19 cellular contexts compared by ENCODE assay signal in genomic region chr4:17058506-17058905, GRCh38.
DNase-seq lines count a peak whose midpoint lies in the region; ATAC-seq, FAIRE-seq and TF ChIP-seq lines count a peak whose summit lies in the region.
"Had no signal": no experiment of that assay in that cellular context is flagged by ENCODE, and none has a peak within 500 bp of the region (broad histone marks: within the 10 kb centered on the region; RNA-seq: fewer than 3 reads in every experiment).

No MANE protein-coding gene starts in this region.

- no peaks in the 10 kb centered on the region for H4K20me1 ChIP-seq in MM.1S (ENCODE audit: insufficient read depth, low read length)
- no peaks in the 10 kb centered on the region for H4K20me1 ChIP-seq in osteoblast (ENCODE audit: insufficient read depth, low read length)

- H3K4me2 ChIP-seq in MM.1S (ENCODE audit: low read depth, low read length) (no peak overlapping the region), osteoblast (ENCODE audit: insufficient read depth, low read length) (peak overlapping the region; percentile 78)

- H3K27me3 ChIP-seq in MM.1S (replicated peaks; ENCODE audit: insufficient read depth, low read length) = no peaks in the 10 kb centered on the region
- H3K27me3 ChIP-seq in osteoblast (ENCODE audit: insufficient read depth, low read length) = no peaks in the 10 kb centered on the region
- H3K27me3 ChIP-seq: cardiac muscle cell, upper lobe of left lung had no signal

- no peak for TF ChIP-seq CTCF in MM.1S (IDR thresholded peaks at IDR 0.05; ENCODE audit: low read length)
- no peak for TF ChIP-seq CTCF in osteoblast (IDR thresholded peaks at IDR 0.05; ENCODE audit: extremely low read depth, low read depth, low read length)
- no peak for TF ChIP-seq CTCF in nephron progenitor cell (IDR thresholded peaks at IDR 0.05)

- peaks cover 17% of the 10 kb centered on the region for H3K4me1 Mint-ChIP-seq in nephron progenitor cell
- H3K4me1 Mint-ChIP-seq: activated CD8-positive, alpha-beta memory T cell treated with anti-CD3 and anti-CD28 coated beads, Interleukin-2, amount 10 ng/mL, durations not matched to agents 7 days and 5 days had no signal

- no peaks in the 10 kb centered on the region for H3K4me1 ChIP-seq in MM.1S (ENCODE audit: low read length)
- H3K4me1 ChIP-seq in osteoblast (ENCODE audit: insufficient read depth, low read length) = peaks cover 26% of the 10 kb centered on the region
- H3K4me1 ChIP-seq: Caco-2, upper lobe of left lung had no signal

- H3K27me3 Mint-ChIP-seq in nephron progenitor cell (ENCODE audit: low read depth, poor library complexity) = peaks cover 10% of the 10 kb centered on the region
- H3K27me3 Mint-ChIP-seq: activated CD8-positive, alpha-beta memory T cell treated with anti-CD3 and anti-CD28 coated beads, Interleukin-2, amount 10 ng/mL, durations not matched to agents 7 days and 5 days; progenitor cell of endocrine pancreas had no signal

- H3K4me3 Mint-ChIP-seq in nephron progenitor cell = no peak overlapping the region
- H3K4me3 Mint-ChIP-seq: activated CD8-positive, alpha-beta memory T cell treated with anti-CD3 and anti-CD28 coated beads, Interleukin-2, amount 10 ng/mL, durations not matched to agents 7 days and 5 days; WTC11 had no signal

- no peak overlapping the region for H3K4me3 ChIP-seq in MM.1S (ENCODE audit: low read length)
- peak overlapping the region; percentile 26 for H3K4me3 ChIP-seq in osteoblast (ENCODE audit: insufficient read depth, low read length)
- H3K4me3 ChIP-seq: cardiac muscle cell, upper lobe of left lung had no signal

- no peak overlapping the region for H3K27ac Mint-ChIP-seq in nephron progenitor cell
- H3K27ac Mint-ChIP-seq: activated CD8-positive, alpha-beta memory T cell treated with anti-CD3 and anti-CD28 coated beads, Interleukin-2, amount 10 ng/mL, durations not matched to agents 7 days and 5 days; progenitor cell of endocrine pancreas; WTC11 had no signal

- ATAC-seq in HG03521 (IDR thresholded peaks at IDR 0.05; ENCODE audit: unreplicated experiment) = no peak
- ATAC-seq: activated CD8-positive, alpha-beta memory T cell treated with anti-CD3 and anti-CD28 coated beads, Interleukin-2, amount 10 ng/mL, durations not matched to agents 7 days and 5 days; WTC11 had no signal

- no peaks in the 10 kb centered on the region for H3K9me2 ChIP-seq in MM.1S (replicated peaks; ENCODE audit: insufficient read depth, low read length)

- no peaks in the 10 kb centered on the region for H3K9me3 Mint-ChIP-seq in nephron progenitor cell

- no peaks in the 10 kb centered on the region for H3F3A ChIP-seq in MM.1S (ENCODE audit: insufficient read depth, low read length)

- no peaks in the 10 kb centered on the region for H3K36me3 Mint-ChIP-seq in nephron progenitor cell (ENCODE audit: low read depth)
- H3K36me3 Mint-ChIP-seq: activated CD8-positive, alpha-beta memory T cell treated with anti-CD3 and anti-CD28 coated beads, Interleukin-2, amount 10 ng/mL, durations not matched to agents 7 days and 5 days; WTC11 had no signal

- H3K27ac ChIP-seq in MM.1S (ENCODE audit: low read length) = no peak overlapping the region
- peak overlapping the region; percentile 51 for H3K27ac ChIP-seq in osteoblast (ENCODE audit: low read depth, low read length)
- H3K27ac ChIP-seq: cardiac muscle cell, upper lobe of left lung had no signal

- DNase-seq in AG08395 (ENCODE audit: low spot score) (peak; percentile 59), MM.1S (no peak), fibroblast of gingiva (ENCODE audit: low read depth) (peak; percentile 67), osteoblast (ENCODE audit: insufficient read length, low spot score, missing footprints) (peak; percentile 39), GM19239 (ENCODE audit: insufficient read length, low spot score) (no peak), nephron progenitor cell (no peak), KBM-7 (no peak)
- DNase-seq: activated CD8-positive, alpha-beta memory T cell treated with anti-CD3 and anti-CD28 coated beads, Interleukin-2, amount 10 ng/mL, durations not matched to agents 7 days and 5 days; activated naive CD4-positive, alpha-beta T cell treated with Interleukin-2 at 50 U/mL for 16 hours; Caco-2; kidney glomerular epithelial cell; NCI-H1092 treated with DMSO at 0.1 percent for 48 hours; NCI-H226; upper lobe of left lung had no signal

- 0 out of 2 replicates have a peak overlapping the region, but pooled peaks have one; percentile 5 for H2AFZ ChIP-seq in MM.1S (ENCODE audit: low read length)
- H2AFZ ChIP-seq in osteoblast (ENCODE audit: low read length) = peak overlapping the region; percentile 80

- no peak for FAIRE-seq in GM19239 (lab: Jason Lieb, UNC)
- FAIRE-seq: GM18507 had no signal

- H3K79me2 ChIP-seq in MM.1S (ENCODE audit: low read length) (no peaks in the 10 kb centered on the region), osteoblast (ENCODE audit: insufficient read depth, low read length) (no peaks in the 10 kb centered on the region)

- no peaks in the 10 kb centered on the region for H3K9me3 ChIP-seq in MM.1S (replicated peaks; ENCODE audit: insufficient read depth, low read length)
- H3K9me3 ChIP-seq in osteoblast (ENCODE audit: low read depth, low read length) = no peaks in the 10 kb centered on the region
- H3K9me3 ChIP-seq: Caco-2, upper lobe of left lung had no signal

- H3K36me3 ChIP-seq in MM.1S (replicated peaks; ENCODE audit: insufficient read depth, low read length) = no peaks in the 10 kb centered on the region
- no peaks in the 10 kb centered on the region for H3K36me3 ChIP-seq in osteoblast (ENCODE audit: insufficient read depth, low read length)
- H3K36me3 ChIP-seq: cardiac muscle cell, upper lobe of left lung had no signal

- no peak overlapping the region for H3K9ac ChIP-seq in MM.1S (ENCODE audit: low read length)

- in situ Hi-C loops in KBM-7 (cut with MboI; ENCODE audit: low pct_unique_long_range_greater_than_20kb, low sequenced_read_pairs) = no loop called here

Comparison
In these comparisons a context has a peak if more than half of its experiments do, and no peak if none do; other contexts are left out.
1. DNase-seq: peak in AG08395 (single experiment), fibroblast of gingiva (single experiment) and osteoblast (single experiment); none in MM.1S (single experiment), GM19239 (single experiment), nephron progenitor cell (single experiment) and KBM-7 (single experiment).